Comparison of ENCODE assay signal across 8 cellular contexts in the genomic region with DNA sequence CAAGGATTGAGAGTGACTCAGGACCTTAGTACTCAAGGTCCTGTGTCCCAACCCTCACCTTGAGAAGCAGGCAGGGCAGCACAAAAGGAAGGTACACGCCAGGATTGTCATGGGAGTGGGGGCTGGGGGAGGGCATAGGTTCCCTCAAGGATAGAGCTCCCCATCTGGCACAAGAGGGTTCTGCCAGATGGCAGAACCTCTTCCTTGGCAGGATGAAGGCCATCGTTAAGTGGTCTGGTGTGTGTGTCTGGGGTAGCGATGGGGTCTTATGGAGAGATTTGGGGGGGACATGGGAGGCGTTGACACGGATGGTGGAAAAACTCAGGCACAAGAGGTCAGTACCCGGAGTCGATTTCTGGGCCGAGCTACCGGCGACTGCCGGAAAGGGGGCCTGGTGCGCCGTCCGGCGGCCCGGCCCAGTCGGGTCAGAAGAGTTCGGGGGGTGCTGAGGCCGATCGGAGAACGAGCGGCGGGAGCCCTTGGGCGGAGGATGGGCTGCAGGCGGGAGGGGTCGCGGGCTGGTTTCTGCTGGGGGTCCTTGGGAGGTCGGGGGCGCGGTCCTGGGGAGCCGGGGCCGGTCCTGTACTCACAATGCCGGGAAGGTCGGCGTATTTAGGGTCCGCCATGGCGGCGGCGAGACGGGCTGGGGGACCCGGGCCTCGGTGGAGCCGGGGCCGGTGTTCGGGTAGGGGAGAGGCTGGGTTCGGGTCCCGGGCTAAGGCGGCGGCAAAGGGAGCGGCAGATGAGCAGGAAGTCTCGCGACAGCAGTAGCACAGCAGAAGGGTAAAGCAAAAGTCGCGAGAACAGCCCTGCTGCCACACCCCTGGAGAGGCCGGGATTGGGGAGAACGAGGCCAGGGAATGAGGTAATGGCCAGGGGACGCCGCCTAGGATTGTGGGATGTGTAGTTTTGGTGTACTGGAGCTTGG. TPM values are rescaled to one million over a fixed set of nuclear protein-coding genes. Genes with fewer than 3 reads are reported as not detected.
A peak's percentile ranks its signal among the peaks of the same experiment; 100 is the strongest.
DNase-seq lines count a peak whose midpoint lies in the region; ATAC-seq and TF ChIP-seq lines count a peak whose summit lies in the region.

Gene DCTN2 (minus strand): TSS at position 755 of the 928 bp plus-strand sequence. CDS start 129 bp downstream, at position 626.

- H3K36me3 Mint-ChIP-seq in effector memory CD8-positive, alpha-beta T cell (ENCODE audit: insufficient read depth) = peaks cover 25% of the 10 kb centered on the region
- no peaks in the 10 kb centered on the region for H3K36me3 Mint-ChIP-seq in memory B cell

- POLR2A ChIA-PET in activated CD8-positive, alpha-beta memory T cell treated with anti-CD3 and anti-CD28 coated beads for 36 hours (lab: Charles Lee) = interaction anchor here (0.6 to 1.6 kb wide), 5 partner anchors 22 to 434 kb away, joined by 3 to 6 read pairs (median 3); partner anchors contain the start of genes DDIT3 and TSPAN31

- CTCF ChIA-PET in activated CD8-positive, alpha-beta memory T cell treated with anti-CD3 and anti-CD28 coated beads for 36 hours (lab: Charles Lee) = interaction anchor here (0.6 to 1.3 kb wide), 3 partner anchors 11 to 87 kb away, joined by 3 to 4 read pairs (median 3); partner anchors contain the start of gene GLI1

- DNase-seq in COLO829 (ENCODE audit: low spot score) (peak; percentile 99), GM20000 (ENCODE audit: low spot score) (peak; percentile 99), HT-29 (ENCODE audit: low spot score) (peak; percentile 97), NOMO-1 (lab: John Stamatoyannopoulos, UW; ENCODE audit: unreplicated experiment in 2 of 2) (peak; percentile 98 to 99), memory B cell (ENCODE audit: low spot score in 2 of 2) (peak; percentile 73 to 83)
- DNase-seq in effector memory CD8-positive, alpha-beta T cell = peak; percentile 84 to 90 (median 85)
- DNase-seq in stimulated activated CD8-positive, alpha-beta memory T cell treated with anti-CD3 and anti-CD28 coated beads, Interleukin-12 subunit alpha, Interleukin-12 subunit beta, amount 100 ng/mL, for 24 hours (ENCODE audit: extremely low read depth) = peak; percentile 83

- peak; percentile 95 for ATAC-seq in effector memory CD8-positive, alpha-beta T cell (replicated peaks)
- ATAC-seq in memory B cell (ENCODE audit: low read depth) = peak; percentile 94

- H3K4me3 Mint-ChIP-seq in effector memory CD8-positive, alpha-beta T cell = peak within 1 kb of the TSS; percentile 97 to 99
- peak within 1 kb of the TSS; percentile 97 for H3K4me3 Mint-ChIP-seq in memory B cell

- peaks cover 38 to 55% of the 10 kb centered on the region in 2 donors for H3K4me1 Mint-ChIP-seq in effector memory CD8-positive, alpha-beta T cell (ENCODE audit: low read depth in 2 of 2)
- peaks cover 31% of the 10 kb centered on the region for H3K4me1 Mint-ChIP-seq in memory B cell

- peak within 1 kb of the TSS; percentile 96 to 98 for H3K27ac Mint-ChIP-seq in effector memory CD8-positive, alpha-beta T cell
- H3K27ac Mint-ChIP-seq in memory B cell = peak within 1 kb of the TSS; percentile 96

- H3K27me3 Mint-ChIP-seq in effector memory CD8-positive, alpha-beta T cell = peaks cover 0 to 7% of the 10 kb centered on the region in 2 donors
- peaks cover 4% of the 10 kb centered on the region for H3K27me3 Mint-ChIP-seq in memory B cell

- TF ChIP-seq CTCF in GM20000 (IDR thresholded peaks at IDR 0.05; ENCODE audit: extremely low read depth, missing control alignments) = no peak

- no peaks in the 10 kb centered on the region for H3K9me3 Mint-ChIP-seq in effector memory CD8-positive, alpha-beta T cell
- no peaks in the 10 kb centered on the region for H3K9me3 Mint-ChIP-seq in memory B cell

RNA-seq across cellular contexts. Expression of gene DCTN2, which starts in this region (rescaled TPM):
- total RNA-seq in HT-29 (2014; rRNA removed; shearing (Covaris generic)) = 58.6 and 62.3 TPM in 2 replicates
- total RNA-seq in activated CD8-positive, alpha-beta memory T cell treated with anti-CD3 and anti-CD28 coated beads for 36 hours = 10 to 100 TPM; 84.3 to 88.2 TPM

Comparison
In these comparisons a context has a peak if more than half of its experiments do, and no peak if none do; other contexts are left out.
1. Peak in every context shown above with its lines: DNase-seq and ATAC-seq.